In genomic region chr5:96963267-96963666, GRCh38 we compare ENCODE assay signal across 7 cellular contexts. TPM values are rescaled to one million over a fixed set of nuclear protein-coding genes. Genes with fewer than 3 reads are reported as not detected.
A peak's percentile ranks its signal among the peaks of the same experiment; 100 is the strongest.
DNase-seq lines count a peak whose midpoint lies in the region; ATAC-seq and TF ChIP-seq lines count a peak whose summit lies in the region.

No MANE protein-coding gene starts in this region.

- peak overlapping the region; percentile 33; the same call in 1 of the 2 replicates for H2AFZ ChIP-seq in OCI-LY7 (ENCODE audit: low read length)

- POLR2A ChIA-PET in OCI-LY7 (lab: Charles Lee): interaction anchor here (0.6 to 7.1 kb wide), 18 partner anchors 9 to 302 kb away, joined by 3 to 53 read pairs (median 5); partner anchors contain the start of genes CAST, ERAP1, ERAP2 and LNPEP
- POLR2A ChIA-PET in naive thymus-derived CD8-positive, alpha-beta T cell (lab: Charles Lee): interaction anchor here (0.9 to 2.9 kb wide), 10 partner anchors 9 to 53 kb away, joined by 3 to 30 read pairs (median 3); partner anchors contain the start of gene LNPEP

- BruUV-seq in OCI-LY7 (replicated peaks; lab: Mats Ljungman, UMichigan): no TSS peak

- H3K9me3 Mint-ChIP-seq in naive thymus-derived CD8-positive, alpha-beta T cell: no peaks in the 10 kb centered on the region

- peaks cover 48% of the 10 kb centered on the region for H3K4me1 ChIP-seq in OCI-LY7 (ENCODE audit: insufficient read depth, low read length, poor library complexity, severe bottlenecking)

- H3K9me3 ChIP-seq in OCI-LY7 (ENCODE audit: low read length): peaks cover 7% of the 10 kb centered on the region; the same call in 1 of the 2 replicates

- TF ChIP-seq CTCF in OCI-LY7 (conservative IDR thresholded peaks at IDR 0.05; ENCODE audit: low read length): no peak
- no peak for TF ChIP-seq CTCF in coronary artery (IDR thresholded peaks at IDR 0.05)

- H3K27ac ChIP-seq in OCI-LY7 (ENCODE audit: low read depth, low read length, poor library complexity, severe bottlenecking) (peak overlapping the region; percentile 98), coronary artery (peak overlapping the region in 1 of 2 donors; percentile 42)

- intact Hi-C loops in OCI-LY7 (cut with micrococcal nuclease; ENCODE audit: unreplicated experiment): loop anchor here (2.0 kb wide), 1 partner anchor 92 kb away; no protein-coding TSS in a partner anchor

- DNase-seq in OCI-LY7 (ENCODE audit: low spot score) (peak; percentile 75), coronary artery (ENCODE audit: low spot score) (no peak), T-helper 9 cell (no peak), NCI-H2029 (lab: John Stamatoyannopoulos, UW) (no peak)
- DNase-seq in naive thymus-derived CD8-positive, alpha-beta T cell: no peak

- H3K27me3 Mint-ChIP-seq in naive thymus-derived CD8-positive, alpha-beta T cell: no peaks in the 10 kb centered on the region

- ATAC-seq in GM18508 (IDR thresholded peaks at IDR 0.05; ENCODE audit: insufficient read depth, unreplicated experiment) (peak; percentile 57), HG02571 (IDR thresholded peaks at IDR 0.05; ENCODE audit: unreplicated experiment) (peak; percentile 46)
- ATAC-seq in naive thymus-derived CD8-positive, alpha-beta T cell: peak; percentile 25 to 26

- peaks cover 100% of the 10 kb centered on the region for H3K79me2 ChIP-seq in OCI-LY7 (ENCODE audit: insufficient read depth, low read depth, low read length)

- CTCF ChIA-PET in OCI-LY7 (lab: Charles Lee; ENCODE audit: unreplicated experiment): interaction anchor here (1.0 to 2.0 kb wide), 3 partner anchors 9 to 94 kb away, joined by 3 to 5 read pairs (median 5); no protein-coding TSS in a partner anchor

- peak overlapping the region; percentile 66 to 89 (median 81) for H3K4me3 Mint-ChIP-seq in naive thymus-derived CD8-positive, alpha-beta T cell

- H3K9me2 ChIP-seq in OCI-LY7 (ENCODE audit: insufficient read depth, low read length): no peaks in the 10 kb centered on the region

- H4K20me1 ChIP-seq in OCI-LY7 (ENCODE audit: insufficient read depth, low read length): 0 out of 2 replicates have a peak, but pooled peaks cover 4% of the 10 kb centered on the region

- H3K36me3 Mint-ChIP-seq in naive thymus-derived CD8-positive, alpha-beta T cell: peaks cover 0 to 14% (median 10%) of the 10 kb centered on the region in 3 donors

- peak overlapping the region; percentile 89 to 98 (median 94) for H3K27ac Mint-ChIP-seq in naive thymus-derived CD8-positive, alpha-beta T cell

- H3K36me3 ChIP-seq in OCI-LY7 (ENCODE audit: insufficient read depth, low read length): peaks cover 47% of the 10 kb centered on the region

- H3K4me2 ChIP-seq in OCI-LY7 (ENCODE audit: low read length): peak overlapping the region; percentile 96

- H3K4me1 Mint-ChIP-seq in naive thymus-derived CD8-positive, alpha-beta T cell: peaks cover 23 to 90% (median 68%) of the 10 kb centered on the region in 4 donors

- H3K4me3 ChIP-seq in OCI-LY7 (ENCODE audit: low read depth, low read length, poor library complexity, severe bottlenecking) (peak overlapping the region; percentile 82), coronary artery (peak overlapping the region; percentile 3)

RNA-seq across cellular contexts. Expression of gene LNPEP, which starts 27.4 kb away (rescaled TPM):
- total RNA-seq in OCI-LY7 (2014; rRNA removed; shearing (Covaris generic)): 68.5 and 79.1 TPM in 2 replicates
- 116 and 139 TPM in 2 replicates for total RNA-seq in OCI-LY7 (2022)
- total RNA-seq in naive thymus-derived CD8-positive, alpha-beta T cell: 100 to 1,000 TPM; 105 to 107 TPM
- 10 to 100 TPM; 50.9 to 61.7 (median 52.4) TPM for polyA plus RNA-seq in naive thymus-derived CD8-positive, alpha-beta T cell
